ENCODE assay signal across 8 cellular contexts in the genomic region with DNA sequence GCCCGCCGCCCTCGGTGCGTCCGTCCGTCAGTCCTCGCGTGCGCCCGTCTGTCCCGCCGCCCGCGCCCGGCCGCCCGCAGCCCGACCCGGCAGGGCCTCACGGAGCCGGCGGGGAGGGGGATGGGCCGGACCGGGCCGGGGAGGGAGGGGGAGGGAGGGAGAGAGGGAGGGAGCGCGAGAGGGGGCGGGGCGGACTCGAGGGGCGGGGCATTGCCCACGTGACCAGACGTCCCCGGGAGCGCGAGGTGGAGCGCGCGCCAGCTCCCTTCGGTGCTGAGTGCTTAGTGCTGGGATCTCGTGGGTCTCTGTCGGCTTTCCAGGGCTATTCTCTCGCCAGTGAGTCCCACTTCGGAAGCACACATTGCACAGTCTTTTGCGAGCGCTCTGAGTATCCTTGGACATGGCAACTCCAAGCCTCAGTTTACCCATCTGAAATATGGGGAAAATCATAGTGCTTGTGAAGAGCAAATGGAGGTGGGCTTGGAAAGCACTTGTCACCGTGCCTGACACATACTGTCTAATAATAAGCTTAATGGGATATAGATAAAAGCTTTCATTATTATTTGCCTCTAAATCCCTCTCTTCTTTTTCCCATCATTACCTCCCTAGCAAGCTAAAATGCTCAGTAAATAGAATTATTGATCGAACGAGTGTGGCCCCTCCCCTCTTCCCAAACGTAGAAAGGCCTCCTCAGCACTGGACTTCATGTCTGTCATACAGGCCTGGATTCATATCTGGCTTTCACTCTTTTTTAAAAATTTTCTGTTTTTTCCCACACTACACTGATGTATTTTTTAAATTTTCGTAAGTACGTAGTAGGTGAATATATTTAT. TPM values are rescaled to one million over a fixed set of nuclear protein-coding genes. Genes with fewer than 3 reads are reported as not detected.
DNase-seq lines count a peak whose midpoint lies in the region; ATAC-seq and TF ChIP-seq lines count a peak whose summit lies in the region.

A gene (minus strand): TSS at position 122 of the 833 bp plus-strand sequence. CDS start 43,296 bp downstream, outside the sequence.

- DNase-seq in ACHN (peak; percentile 69), NCI-H446 treated with DMSO at 0.1 percent for 48 hours (lab: John Stamatoyannopoulos, UW) (peak; percentile 66), chondrocyte (ENCODE audit: low spot score) (peak; percentile 84), kidney tubule cell (ENCODE audit: low spot score) (peak; percentile 80)
- peak; percentile 95 for DNase-seq in activated CD4-positive, alpha-beta T cell treated with anti-CD3 and anti-CD28 coated beads for 36 hours
- peak; percentile 72 to 86 for DNase-seq in stimulated activated CD4-positive, alpha-beta T cell treated with anti-CD3 and anti-CD28 coated beads, Interleukin-1b, Interleukin-23, amount 100 ng/mL, for 1 hour (ENCODE audit: low read depth in 2 of 2)

- no peaks in the 10 kb centered on the region for H3K9me3 Mint-ChIP-seq in activated CD4-positive, alpha-beta T cell treated with anti-CD3 and anti-CD28 coated beads for 36 hours (ENCODE audit: low read depth)
- H3K9me3 Mint-ChIP-seq in chondrocyte (ENCODE audit: low read depth) = no peaks in the 10 kb centered on the region

- in situ Hi-C loops in ACHN (cut with HindIII; ENCODE audit: low pct_ligation_motif_present, low pct_unique_long_range_greater_than_20kb, low sequenced_read_pairs) = no loop called here

- no peaks in the 10 kb centered on the region for H3K27me3 Mint-ChIP-seq in activated CD4-positive, alpha-beta T cell treated with anti-CD3 and anti-CD28 coated beads for 36 hours
- H3K27me3 Mint-ChIP-seq in chondrocyte (ENCODE audit: low read depth) = peaks cover 10% of the 10 kb centered on the region

- CTCF ChIA-PET in activated CD4-positive, alpha-beta T cell treated with anti-CD3 and anti-CD28 coated beads for 36 hours (lab: Charles Lee) = interaction anchor here (0.9 to 1.2 kb wide), 2 partner anchors 22 to 319 kb away, joined by 3 read pairs; no protein-coding TSS in a partner anchor

- no peak for TF ChIP-seq CTCF in chondrocyte (IDR thresholded peaks at IDR 0.05)

- ATAC-seq in GM18909 (IDR thresholded peaks at IDR 0.05; ENCODE audit: poor library complexity, unreplicated experiment) (peak; percentile 55), HG03280 (IDR thresholded peaks at IDR 0.05; ENCODE audit: unreplicated experiment) (peak; percentile 49)
- peak; percentile 67 for ATAC-seq in activated CD4-positive, alpha-beta T cell treated with anti-CD3 and anti-CD28 coated beads for 36 hours

- H3K36me3 Mint-ChIP-seq in activated CD4-positive, alpha-beta T cell treated with anti-CD3 and anti-CD28 coated beads for 36 hours (ENCODE audit: low read depth) = no peaks in the 10 kb centered on the region
- H3K36me3 Mint-ChIP-seq in chondrocyte (ENCODE audit: low read depth) = peaks cover 2% of the 10 kb centered on the region

- POLR2A ChIA-PET in activated CD4-positive, alpha-beta T cell treated with anti-CD3 and anti-CD28 coated beads for 36 hours (lab: Charles Lee) = no interaction called here

- peak within 1 kb of the TSS; percentile 86 for H3K4me3 Mint-ChIP-seq in activated CD4-positive, alpha-beta T cell treated with anti-CD3 and anti-CD28 coated beads for 36 hours
- peak within 1 kb of the TSS; percentile 100 for H3K4me3 Mint-ChIP-seq in chondrocyte (ENCODE audit: unreplicated experiment)

- peak within 1 kb of the TSS; percentile 95 for H3K27ac Mint-ChIP-seq in activated CD4-positive, alpha-beta T cell treated with anti-CD3 and anti-CD28 coated beads for 36 hours
- peak within 1 kb of the TSS; percentile 96 for H3K27ac Mint-ChIP-seq in chondrocyte (ENCODE audit: unreplicated experiment)

- intact Hi-C loops in activated CD4-positive, alpha-beta T cell treated with anti-CD3 and anti-CD28 coated beads for 36 hours (cut with DNase I, micrococcal nuclease) = loop anchor here (1.0 to 10.0 kb wide), 15 partner anchors 47 to 1129 kb away; a partner anchor contains a TSS

- peaks cover 30% of the 10 kb centered on the region for H3K4me1 Mint-ChIP-seq in activated CD4-positive, alpha-beta T cell treated with anti-CD3 and anti-CD28 coated beads for 36 hours
- peaks cover 37% of the 10 kb centered on the region for H3K4me1 Mint-ChIP-seq in chondrocyte (ENCODE audit: low read depth)

RNA-seq across cellular contexts. Expression of the gene that starts here (rescaled TPM):
- 10 to 100 TPM; 20.3 to 31.1 TPM for total RNA-seq in activated CD4-positive, alpha-beta T cell treated with anti-CD3 and anti-CD28 coated beads for 36 hours
- total RNA-seq in chondrocyte = 21.5 to 43.3 TPM (median 42.3 TPM) in 3 replicates

Comparison
In these comparisons a context has a peak if more than half of its experiments do, and no peak if none do; other contexts are left out.
1. Peak in every context shown above with its lines: DNase-seq and ATAC-seq.